Comparison of ENCODE assay signal across 24 cellular contexts in the genomic region with DNA sequence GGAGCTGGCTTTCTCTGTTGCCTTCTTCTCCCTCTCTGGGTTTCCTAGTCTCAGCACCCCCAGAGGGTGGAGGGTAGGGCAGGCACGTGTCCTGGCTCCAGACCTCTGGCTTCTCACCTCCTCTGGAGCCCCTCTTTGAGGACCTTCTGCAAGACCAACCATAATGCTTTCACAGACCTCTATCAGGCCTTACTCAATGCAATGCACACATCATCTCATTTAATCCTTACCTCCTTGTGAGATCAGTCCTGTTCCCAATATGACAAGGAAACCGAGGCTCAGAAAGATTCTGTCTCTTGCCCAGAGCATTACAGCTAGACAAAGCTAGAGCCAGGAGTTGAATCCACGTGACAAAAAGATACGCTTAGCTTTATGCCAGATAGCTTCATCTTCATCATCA. TPM values are rescaled to one million over a fixed set of nuclear protein-coding genes. Genes with fewer than 3 reads are reported as not detected.
"Had no signal": no experiment of that assay in that cellular context is flagged by ENCODE, and none has a peak within 500 bp of the region (broad histone marks: within the 10 kb centered on the region; RNA-seq: fewer than 3 reads in every experiment).

No MANE protein-coding gene starts in this region.

- ATAC-seq: activated T-cell treated with anti-CD3 and anti-CD28 coated beads, Interleukin-2, amount 50 U/mL, for 4 hours; activated T-helper 17 cell treated with anti-CD3 and anti-CD28 coated beads, Interleukin-2, amount 50 U/mL, for 72 hours; K562; PC-3; WTC11 had no signal

- H3K4me3 Mint-ChIP-seq: activated CD8-positive, alpha-beta T cell treated with anti-CD3 and anti-CD28 coated beads, Interleukin-2, amount 10 ng/mL, durations not matched to agents 7 days and 5 days; activated naive CD4-positive, alpha-beta T cell treated with anti-CD3 and anti-CD28 coated beads for 36 hours; activated naive CD8-positive, alpha-beta T cell; activated T-cell treated with anti-CD3 and anti-CD28 coated beads, Interleukin-2, amount 50 U/mL, for 4 hours; activated T-helper 17 cell treated with anti-CD3 and anti-CD28 coated beads, Interleukin-2, amount 50 U/mL, for 72 hours; T-helper 1 cell treated with Interleukin-12 subunit alpha and Interleukin-12 subunit beta and Interleukin-4 antibody, amounts not matched to agents 30 μg/mL and 1 μg/mL, for 36 hours; WTC11 had no signal

- H3K9me3 Mint-ChIP-seq: activated naive CD4-positive, alpha-beta T cell treated with anti-CD3 and anti-CD28 coated beads for 36 hours; activated T-cell treated with anti-CD3 and anti-CD28 coated beads, Interleukin-2, amount 50 U/mL, for 4 hours; activated T-helper 17 cell treated with anti-CD3 and anti-CD28 coated beads, Interleukin-2, amount 50 U/mL, for 72 hours; T-helper 1 cell treated with Interleukin-12 subunit alpha and Interleukin-12 subunit beta and Interleukin-4 antibody, amounts not matched to agents 30 μg/mL and 1 μg/mL, for 36 hours; WTC11 had no signal

- H3K36me3 ChIP-seq: brain microvascular endothelial cell had no signal

- H3K4me3 ChIP-seq: K562 had no signal

- H3K27me3 ChIP-seq: brain microvascular endothelial cell had no signal

- H3K27ac ChIP-seq: brain microvascular endothelial cell had no signal

- H3K27ac Mint-ChIP-seq: activated CD8-positive, alpha-beta T cell treated with anti-CD3 and anti-CD28 coated beads, Interleukin-2, amount 10 ng/mL, durations not matched to agents 7 days and 5 days; activated naive CD4-positive, alpha-beta T cell treated with anti-CD3 and anti-CD28 coated beads for 36 hours; activated naive CD8-positive, alpha-beta T cell; activated T-helper 17 cell treated with anti-CD3 and anti-CD28 coated beads, Interleukin-2, amount 50 U/mL, for 72 hours; T-helper 1 cell treated with Interleukin-12 subunit alpha and Interleukin-12 subunit beta and Interleukin-4 antibody, amounts not matched to agents 30 μg/mL and 1 μg/mL, for 36 hours; WTC11 had no signal

- H3K36me3 Mint-ChIP-seq: activated naive CD8-positive, alpha-beta T cell; WTC11 had no signal

- DNase-seq: activated CD4-positive, alpha-beta T cell treated with anti-CD3 and anti-CD28 coated beads for 48 hours; activated CD4-positive, alpha-beta T cell treated with anti-CD3 and anti-CD28 coated beads, Interleukin-2, amount 50 U/mL, for 4 hours; activated CD4-positive, CD25-positive, alpha-beta regulatory T cell treated with anti-CD3 and anti-CD28 coated beads, Interleukin-2, amount 50 U/mL, for 72 hours; activated CD8-positive, alpha-beta T cell treated with anti-CD3 and anti-CD28 coated beads, Interleukin-2, amount 10 ng/mL, durations not matched to agents 7 days and 5 days; activated gamma-delta T cell; activated naive CD4-positive, alpha-beta T cell treated with anti-CD3 and anti-CD28 coated beads for 36 hours; activated T-cell treated with anti-CD3 and anti-CD28 coated beads, Interleukin-2, amount 50 U/mL, for 4 hours; amygdala; brain microvascular endothelial cell; Karpas-422; MM.1S; NCI-H1105; NCI-H1436 treated with DMSO at 0.1 percent for 48 hours; NCI-H187 treated with DMSO at 0.1 percent for 48 hours; NCI-H2081 treated with DMSO at 0.1 percent for 48 hours; NCI-H446; PC-3; SHP77; T-helper 9 cell had no signal

- H3K4me1 Mint-ChIP-seq: activated T-helper 17 cell treated with anti-CD3 and anti-CD28 coated beads, Interleukin-2, amount 50 U/mL, for 72 hours had no signal

RNA-seq across cellular contexts. Expression of gene ATOH8, which starts 8.2 kb away (rescaled TPM):
- total RNA-seq: activated naive CD4-positive, alpha-beta T cell treated with anti-CD3 and anti-CD28 coated beads for 36 hours; activated T-cell treated with anti-CD3 and anti-CD28 coated beads, Interleukin-2, amount 50 U/mL, for 4 hours; activated T-helper 17 cell treated with anti-CD3 and anti-CD28 coated beads, Interleukin-2, amount 50 U/mL, for 72 hours; K562 had no signal
